1 cellular context compared by ENCODE assay signal in genomic region chr13:96141032-96141431, GRCh38.
TF ChIP-seq lines count a peak whose summit lies in the region.

No MANE protein-coding gene starts in this region.

TF ChIP-seq in GM23338, 12 proteins besides CTCF, POLR2A, EP300 and RAD21 (continued from another document):
- TF ChIP-seq ZNF462 (CRISPR knock-in tag; IDR thresholded peaks at IDR 0.05) (no peak), STAT1 (IDR thresholded peaks at IDR 0.05; ENCODE audit: unreplicated experiment) (no peak), ZNF114 (CRISPR knock-in tag; IDR thresholded peaks at IDR 0.05) (no peak), REST (IDR thresholded peaks at IDR 0.05; ENCODE audit: unreplicated experiment) (no peak)
